Comparison of ENCODE assay signal across 8 cellular contexts in genomic region chr13:45280751-45281634, GRCh38. TPM values are rescaled to one million over a fixed set of nuclear protein-coding genes. Genes with fewer than 3 reads are reported as not detected.
DNase-seq lines count a peak whose midpoint lies in the region; ATAC-seq and TF ChIP-seq lines count a peak whose summit lies in the region.

No MANE protein-coding gene starts in this region.

- H3K9me3 ChIP-seq in AG04450 (ENCODE audit: control insufficient read depth, insufficient read depth, low read length) (no peaks in the 10 kb centered on the region; the same call in 1 of the 2 replicates), Peyer's patch (no peaks in the 10 kb centered on the region), psoas muscle (no peaks in the 10 kb centered on the region)

- H3K4me1 ChIP-seq in Peyer's patch (peaks cover 0 to 6% (median 0%) of the 10 kb centered on the region in 4 donors), psoas muscle (peaks cover 6% of the 10 kb centered on the region)

- H3K36me3 ChIP-seq in Peyer's patch, result peaks cover 0 to 6% (median 0%) of the 10 kb centered on the region in 3 donors
- peaks cover 2 to 33% of the 10 kb centered on the region in 2 donors for H3K36me3 ChIP-seq in psoas muscle (ENCODE audit: insufficient read depth in 1 of 2, low read depth in 1 of 2)

- intact Hi-C loops in psoas muscle (cut with DNase I), result loop anchor here (1.0 to 5.0 kb wide), 3 partner anchors 159 to 234 kb away; partner anchors contain the start of gene GTF2F2 (in 1 of the 2)

- no peaks in the 10 kb centered on the region for H3K9me3 Mint-ChIP-seq in glutamatergic neuron (ENCODE audit: unreplicated experiment)

- no peak for TF ChIP-seq POLR2A in Peyer's patch (IDR thresholded peaks at IDR 0.05)

- H3K4me1 Mint-ChIP-seq in glutamatergic neuron (ENCODE audit: low read depth, unreplicated experiment), result peaks cover 8% of the 10 kb centered on the region

- CTCF ChIA-PET in AG04450 (lab: Charles Lee), result interaction anchor here (0.5 to 6.0 kb wide), 37 partner anchors 9 to 308 kb away, joined by 3 to 125 read pairs (median 4); partner anchors contain the start of gene GTF2F2

- no peaks in the 10 kb centered on the region for H3K27me3 Mint-ChIP-seq in glutamatergic neuron (ENCODE audit: unreplicated experiment)

- H3K27ac ChIP-seq in AG04450 (ENCODE audit: low read depth, low read length) (no peak overlapping the region), Peyer's patch (no peak overlapping the region), psoas muscle (no peak overlapping the region)

- peak overlapping the region; percentile 72 for H3K27ac Mint-ChIP-seq in glutamatergic neuron (ENCODE audit: unreplicated experiment)

- POLR2A ChIA-PET in AG04450 (lab: Yijun Ruan, JAX), result interaction anchor here (0.6 to 1.0 kb wide), 2 partner anchors 45 to 225 kb away, joined by 3 to 5 read pairs; no protein-coding TSS in a partner anchor

- WGBS in psoas muscle, 3 donors, result 27 to 48% (median 35%) methylated on average over 7 of the region's 7 CpGs

- peaks cover 8% of the 10 kb centered on the region for H3K36me3 Mint-ChIP-seq in glutamatergic neuron (ENCODE audit: unreplicated experiment)

- TF ChIP-seq CTCF in AG04450 (IDR thresholded peaks at IDR 0.05; ENCODE audit: low read depth, low read length), result peak; percentile 88
- TF ChIP-seq CTCF in Peyer's patch (IDR thresholded peaks at IDR 0.05), result peak in 4 of 6 experiments; percentile 41 to 82 (median 80)
- no peak for TF ChIP-seq CTCF in glutamatergic neuron (IDR thresholded peaks at IDR 0.05; ENCODE audit: partially characterized antibody, unreplicated experiment)
- TF ChIP-seq CTCF in psoas muscle (IDR thresholded peaks at IDR 0.05), result peak; percentile 76

- ATAC-seq in GM18502 (IDR thresholded peaks at IDR 0.05; ENCODE audit: poor library complexity, unreplicated experiment) (peak; percentile 65), psoas muscle (peak; percentile 97 to 99 (median 99))

- H3K4me3 Mint-ChIP-seq in glutamatergic neuron (ENCODE audit: unreplicated experiment), result no peak overlapping the region

- H3K4me3 ChIP-seq in AG04450 (ENCODE audit: low read depth, low read length) (no peak overlapping the region), Peyer's patch (no peak overlapping the region), psoas muscle (no peak overlapping the region)

- DNase-seq in AG04450 (ENCODE audit: low read depth, low spot score) (peak; percentile 54), HT-29 (ENCODE audit: low spot score) (peak; percentile 95), Peyer's patch (peak in 2 of 3 donors; percentile 79 to 83), glutamatergic neuron (peak; percentile 67), psoas muscle (peak; percentile 45 to 81), NCI-H187 treated with DMSO at 0.1 percent for 48 hours (lab: John Stamatoyannopoulos, UW) (no peak)
- DNase-seq in activated naive CD4-positive, alpha-beta T cell (lab: John Stamatoyannopoulos, UW), result peak in 3 of 4 experiments; percentile 6 to 16 (median 11)

- H3K27me3 ChIP-seq in AG04450 (ENCODE audit: control insufficient read depth, insufficient read depth, low read length) (no peaks in the 10 kb centered on the region), Peyer's patch (no peaks in the 10 kb centered on the region), psoas muscle (ENCODE audit: insufficient read depth in 3 of 3, low read length in 2 of 3) (no peaks in the 10 kb centered on the region)

RNA-seq across cellular contexts. Expression of gene TPT1, which starts 60.0 kb away (rescaled TPM):
- 6,434 and 7,581 TPM in 2 replicates for polyA plus RNA-seq in AG04450 (2011; rRNA removed)
- 1,741 and 1,851 TPM in 2 replicates for polyA minus RNA-seq in AG04450 (2011; rRNA and poly(A)+ RNA removed)
- 1,597 and 1,598 TPM in 2 replicates for total RNA-seq in HT-29 (2014; rRNA removed; shearing (Covaris generic))
- 1,000 to 10,000 TPM; 1,719 to 2,278 (median 1,854) TPM for total RNA-seq in Peyer's patch
- total RNA-seq in glutamatergic neuron (ENCODE audit: unreplicated experiment), result 1,515 TPM
- over 10,000 TPM in 3 of 4 donors, 1,000 to 10,000 TPM in 1; 7,807 to 12,417 (median 11,452) TPM for total RNA-seq in psoas muscle
- polyA plus RNA-seq in psoas muscle, result over 10,000 TPM; 17,732 to 19,074 (median 18,570) TPM
